In the genomic region with DNA sequence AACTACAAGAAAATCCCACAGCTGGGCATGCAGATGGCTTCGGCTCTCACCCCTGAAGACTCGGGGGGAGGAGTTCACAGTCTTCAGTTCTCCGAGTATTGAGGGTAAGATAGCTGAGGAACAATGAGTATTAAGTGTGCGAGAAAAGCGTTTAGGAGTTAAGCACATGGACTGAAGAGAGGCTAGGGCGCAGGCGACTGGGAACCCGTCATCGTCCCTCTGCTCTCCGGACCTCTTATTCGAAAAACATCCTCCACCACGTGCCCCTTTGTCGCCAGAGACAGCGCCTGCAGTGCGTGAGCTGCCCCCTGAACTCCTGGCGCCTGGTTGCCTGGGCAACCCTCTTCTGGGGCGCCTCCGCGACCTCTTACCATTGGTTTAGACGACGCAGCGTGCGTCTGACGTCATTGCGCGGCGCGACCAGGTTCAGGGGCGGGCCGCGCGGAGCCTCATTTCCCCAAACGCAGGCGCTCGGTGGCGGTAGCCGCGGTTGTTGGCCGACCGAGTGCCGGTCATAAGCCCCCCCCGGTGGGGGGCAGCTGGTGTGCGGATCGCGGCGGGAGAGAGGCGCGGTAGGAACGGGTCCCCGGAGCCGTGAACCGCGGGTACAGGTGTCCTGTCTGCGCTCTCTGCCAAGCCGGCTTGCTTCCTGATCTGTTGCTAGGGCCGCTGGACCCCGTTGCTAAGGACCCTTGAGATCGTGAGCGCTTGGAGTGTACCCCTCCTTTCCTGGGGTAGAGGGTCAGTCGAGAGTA, we compare ENCODE assay signal across 1 cellular context.
TF ChIP-seq lines count a peak whose summit lies in the region.

TSS of gene PACRGL (plus strand) at position 452 of the 755 bp plus-strand sequence. CDS start 4,024 bp downstream, outside the sequence.

TF ChIP-seq in K562, 482 proteins besides CTCF, POLR2A, EP300 and RAD21 (continued from another document and continues in another):
- TF ChIP-seq, protein P1, sequence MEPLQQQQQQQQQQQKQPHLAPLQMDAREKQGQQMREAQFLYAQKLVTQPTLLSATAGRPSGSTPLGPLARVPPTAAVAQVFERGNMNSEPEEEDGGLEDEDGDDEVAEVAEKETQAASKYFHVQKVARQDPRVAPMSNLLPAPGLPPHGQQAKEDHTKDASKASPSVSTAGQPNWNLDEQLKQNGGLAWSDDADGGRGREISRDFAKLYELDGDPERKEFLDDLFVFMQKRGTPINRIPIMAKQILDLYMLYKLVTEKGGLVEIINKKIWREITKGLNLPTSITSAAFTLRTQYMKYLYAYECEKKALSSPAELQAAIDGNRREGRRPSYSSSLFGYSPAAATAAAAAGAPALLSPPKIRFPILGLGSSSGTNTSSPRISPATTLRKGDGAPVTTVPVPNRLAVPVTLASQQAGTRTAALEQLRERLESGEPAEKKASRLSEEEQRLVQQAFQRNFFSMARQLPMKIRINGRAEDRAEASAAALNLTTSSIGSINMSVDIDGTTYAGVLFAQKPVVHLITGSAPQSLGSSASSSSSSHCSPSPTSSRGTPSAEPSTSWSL (CRISPR knock-in tag; IDR thresholded peaks at IDR 0.05; ENCODE audit: borderline replicate concordance) = no peak
- no peak for TF ChIP-seq ZNF699 (CRISPR knock-in tag; IDR thresholded peaks at IDR 0.05; ENCODE audit: insufficient replicate concordance)
- TF ChIP-seq ZNF324 (CRISPR knock-in tag; IDR thresholded peaks at IDR 0.05) = no peak
- no peak for TF ChIP-seq HDAC3 (IDR thresholded peaks at IDR 0.05; ENCODE audit: borderline replicate concordance, partially characterized antibody)
- no peak for TF ChIP-seq SMAD3 (CRISPR knock-in tag; conservative IDR thresholded peaks at IDR 0.05)
- peak; percentile 96 for TF ChIP-seq MTA1 (IDR thresholded peaks at IDR 0.05; ENCODE audit: borderline replicate concordance)
- TF ChIP-seq, protein P2, sequence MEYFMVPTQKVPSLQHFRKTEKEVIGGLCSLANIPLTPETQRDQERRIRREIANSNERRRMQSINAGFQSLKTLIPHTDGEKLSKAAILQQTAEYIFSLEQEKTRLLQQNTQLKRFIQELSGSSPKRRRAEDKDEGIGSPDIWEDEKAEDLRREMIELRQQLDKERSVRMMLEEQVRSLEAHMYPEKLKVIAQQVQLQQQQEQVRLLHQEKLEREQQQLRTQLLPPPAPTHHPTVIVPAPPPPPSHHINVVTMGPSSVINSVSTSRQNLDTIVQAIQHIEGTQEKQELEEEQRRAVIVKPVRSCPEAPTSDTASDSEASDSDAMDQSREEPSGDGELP (CRISPR knock-in tag; IDR thresholded peaks at IDR 0.05; ENCODE audit: borderline replicate concordance) = peak; percentile 65; the same call in 1 of the 2 replicates
- TF ChIP-seq, protein P3, sequence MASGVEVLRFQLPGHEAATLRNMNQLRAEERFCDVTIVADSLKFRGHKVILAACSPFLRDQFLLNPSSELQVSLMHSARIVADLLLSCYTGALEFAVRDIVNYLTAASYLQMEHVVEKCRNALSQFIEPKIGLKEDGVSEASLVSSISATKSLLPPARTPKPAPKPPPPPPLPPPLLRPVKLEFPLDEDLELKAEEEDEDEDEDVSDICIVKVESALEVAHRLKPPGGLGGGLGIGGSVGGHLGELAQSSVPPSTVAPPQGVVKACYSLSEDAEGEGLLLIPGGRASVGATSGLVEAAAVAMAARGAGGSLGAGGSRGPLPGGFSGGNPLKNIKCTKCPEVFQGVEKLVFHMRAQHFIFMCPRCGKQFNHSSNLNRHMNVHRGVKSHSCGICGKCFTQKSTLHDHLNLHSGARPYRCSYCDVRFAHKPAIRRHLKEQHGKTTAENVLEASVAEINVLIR (CRISPR knock-in tag; IDR thresholded peaks at IDR 0.05) = peak; percentile 90
- no peak for TF ChIP-seq ZFP30 (CRISPR knock-in tag; IDR thresholded peaks at IDR 0.05; ENCODE audit: borderline replicate concordance)
- peak; percentile 43; the same call in 1 of the 2 replicates for TF ChIP-seq JUN (IDR thresholded peaks at IDR 0.05; ENCODE audit: borderline replicate concordance, low read depth, low read length)
- no peak for TF ChIP-seq JUN (CRISPR knock-in tag; IDR thresholded peaks at IDR 0.05; ENCODE audit: borderline replicate concordance)
- TF ChIP-seq ZNF764 (CRISPR knock-in tag; IDR thresholded peaks at IDR 0.05; ENCODE audit: low read depth) = no peak
- no peak for TF ChIP-seq TRIM28 (IDR thresholded peaks at IDR 0.05)
- TF ChIP-seq U2AF1 (optimal IDR thresholded peaks at IDR 0.05; ENCODE audit: low read depth, low read length) = no peak
- TF ChIP-seq IRF2 (CRISPR knock-in tag; IDR thresholded peaks at IDR 0.05) = no peak
- no peak for TF ChIP-seq ZNF280B (CRISPR knock-in tag; IDR thresholded peaks at IDR 0.05)
- TF ChIP-seq ZNF507 (tag; conservative IDR thresholded peaks at IDR 0.05) = no peak
- peak; percentile 93 for TF ChIP-seq PHF20 (IDR thresholded peaks at IDR 0.05; ENCODE audit: partially characterized antibody)
- TF ChIP-seq SREBF1 (IDR thresholded peaks at IDR 0.05; ENCODE audit: borderline replicate concordance, low read depth, low read length) = no peak
- no peak for TF ChIP-seq ZNF146 (CRISPR knock-in tag; IDR thresholded peaks at IDR 0.05; ENCODE audit: unreplicated experiment)
- TF ChIP-seq RBFOX2 (IDR thresholded peaks at IDR 0.05; ENCODE audit: low read depth, low read length) = peak; percentile 96
- no peak for TF ChIP-seq SREBF2 (CRISPR knock-in tag; IDR thresholded peaks at IDR 0.05)
- no peak for TF ChIP-seq PHB (CRISPR knock-in tag; IDR thresholded peaks at IDR 0.05)
- peak; percentile 78 for TF ChIP-seq BMI1 (IDR thresholded peaks at IDR 0.05; ENCODE audit: low read length)
- TF ChIP-seq MTA2 (IDR thresholded peaks at IDR 0.05; ENCODE audit: low read depth) = no peak
- no peak for TF ChIP-seq EZH2 (IDR thresholded peaks at IDR 0.05; ENCODE audit: borderline replicate concordance, low read depth, low read length)
- TF ChIP-seq RB1 (IDR thresholded peaks at IDR 0.05; ENCODE audit: low read depth) = peak; percentile 63; the same call in 1 of the 2 replicates
- no peak for TF ChIP-seq PURB (CRISPR knock-in tag; IDR thresholded peaks at IDR 0.05; ENCODE audit: low read depth)
- TF ChIP-seq GABPB2 (CRISPR knock-in tag; conservative IDR thresholded peaks at IDR 0.05) = no peak
- TF ChIP-seq E2F3 (CRISPR knock-in tag; IDR thresholded peaks at IDR 0.05) = no peak
- 0 out of 2 replicates have a peak, but pooled peaks have one; percentile 10 for TF ChIP-seq CBFA2T3 (IDR thresholded peaks at IDR 0.05)
- TF ChIP-seq, protein P4, sequence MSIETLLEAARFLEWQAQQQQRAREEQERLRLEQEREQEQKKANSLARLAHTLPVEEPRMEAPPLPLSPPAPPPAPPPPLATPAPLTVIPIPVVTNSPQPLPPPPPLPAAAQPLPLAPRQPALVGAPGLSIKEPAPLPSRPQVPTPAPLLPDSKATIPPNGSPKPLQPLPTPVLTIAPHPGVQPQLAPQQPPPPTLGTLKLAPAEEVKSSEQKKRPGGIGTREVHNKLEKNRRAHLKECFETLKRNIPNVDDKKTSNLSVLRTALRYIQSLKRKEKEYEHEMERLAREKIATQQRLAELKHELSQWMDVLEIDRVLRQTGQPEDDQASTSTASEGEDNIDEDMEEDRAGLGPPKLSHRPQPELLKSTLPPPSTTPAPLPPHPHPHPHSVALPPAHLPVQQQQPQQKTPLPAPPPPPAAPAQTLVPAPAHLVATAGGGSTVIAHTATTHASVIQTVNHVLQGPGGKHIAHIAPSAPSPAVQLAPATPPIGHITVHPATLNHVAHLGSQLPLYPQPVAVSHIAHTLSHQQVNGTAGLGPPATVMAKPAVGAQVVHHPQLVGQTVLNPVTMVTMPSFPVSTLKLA (conservative IDR thresholded peaks at IDR 0.05) = peak; percentile 96 to 98
- TF ChIP-seq HNRNPH1 (optimal IDR thresholded peaks at IDR 0.05; ENCODE audit: low read depth, low read length) = no peak
- TF ChIP-seq CBFA2T2 (conservative IDR thresholded peaks at IDR 0.05) = peak; percentile 24
- 0 out of 2 replicates have a peak, but pooled peaks have one; percentile 33 for TF ChIP-seq THAP12 (CRISPR knock-in tag; IDR thresholded peaks at IDR 0.05)
- TF ChIP-seq KHSRP (IDR thresholded peaks at IDR 0.05) = peak; percentile 63; the same call in 1 of the 2 replicates
- peak; percentile 94 for TF ChIP-seq PHF8 (IDR thresholded peaks at IDR 0.05; ENCODE audit: borderline replicate concordance, low read length)
